9 cellular contexts compared by ENCODE assay signal in genomic region chr19:17080441-17080803, GRCh38. TPM values are rescaled to one million over a fixed set of nuclear protein-coding genes. Genes with fewer than 3 reads are reported as not detected.
DNase-seq lines count a peak whose midpoint lies in the region; ATAC-seq and TF ChIP-seq lines count a peak whose summit lies in the region.
"Had no signal": no experiment of that assay in that cellular context is flagged by ENCODE, and none has a peak within 500 bp of the region (broad histone marks: within the 10 kb centered on the region; RNA-seq: fewer than 3 reads in every experiment).

No MANE protein-coding gene starts in this region.

- peak overlapping the region; percentile 51 for H3K27ac Mint-ChIP-seq in activated CD8-positive, alpha-beta T cell treated with anti-CD3 and anti-CD28 coated beads for 36 hours
- H3K27ac Mint-ChIP-seq in glutamatergic neuron (ENCODE audit: unreplicated experiment): peak overlapping the region; percentile 79

- POLR2A ChIA-PET in HCT116 (lab: Charles Lee): interaction anchor here (1.3 kb wide), 1 partner anchor 156 kb away, joined by 3 read pairs; no protein-coding TSS in a partner anchor
- POLR2A ChIA-PET in activated CD8-positive, alpha-beta T cell treated with anti-CD3 and anti-CD28 coated beads for 36 hours (lab: Charles Lee): interaction anchor here (1.0 to 2.2 kb wide), 2 partner anchors 45 to 104 kb away, joined by 3 to 8 read pairs; no protein-coding TSS in a partner anchor

- CTCF ChIA-PET in HCT116 (lab: Charles Lee): no interaction called here
- CTCF ChIA-PET in activated CD8-positive, alpha-beta T cell treated with anti-CD3 and anti-CD28 coated beads for 36 hours (lab: Charles Lee): interaction anchor here (2.6 kb wide), 1 partner anchor 12 kb away, joined by 10 read pairs; no protein-coding TSS in a partner anchor

- H3K27me3 Mint-ChIP-seq in activated CD8-positive, alpha-beta T cell treated with anti-CD3 and anti-CD28 coated beads for 36 hours: no peaks in the 10 kb centered on the region
- peaks cover 15% of the 10 kb centered on the region for H3K27me3 Mint-ChIP-seq in glutamatergic neuron (ENCODE audit: unreplicated experiment)

- H3K4me3 ChIP-seq in HCT116 (replicated peaks in 1 of 2; ENCODE audit: low read depth in 1 of 2, low read length in 2 of 2) (0 out of 4 replicates have a peak overlapping the region, but pooled peaks of 1 of the 2 experiments have one; percentile 46), spleen (peak overlapping the region in 3 of 8 donors; percentile 28 to 88 (median 29)), H7 (ENCODE audit: insufficient read depth, low read depth, low read length) (no peak overlapping the region)

- H3K27me3 ChIP-seq in HCT116 (ENCODE audit: insufficient read depth, low read length) (no peaks in the 10 kb centered on the region), spleen (replicated peaks in 1 of 7) (no peaks in the 10 kb centered on the region), H7 (ENCODE audit: control insufficient read depth, insufficient read depth, low read length) (no peaks in the 10 kb centered on the region)
- H3K27me3 ChIP-seq: thyroid gland had no signal

- peak overlapping the region; percentile 66 for H3K27ac ChIP-seq in HCT116 (ENCODE audit: low read depth, low read length)
- H3K27ac ChIP-seq in spleen: peak overlapping the region; percentile 38 to 97 (median 90)

- no peak for TF ChIP-seq RAD21 in HCT116 (IDR thresholded peaks at IDR 0.05; ENCODE audit: low read depth)

- H3K36me3 ChIP-seq in HCT116 (ENCODE audit: control insufficient read depth in 1 of 2, insufficient read depth in 2 of 2, low read length in 2 of 2) (no peaks in the 10 kb centered on the region; a peak in 1 of 4 replicates), spleen (peaks cover 0 to 46% (median 0%) of the 10 kb centered on the region in 6 donors), H7 (replicated peaks; ENCODE audit: control insufficient read depth, insufficient read depth, low read length) (no peaks in the 10 kb centered on the region)
- H3K36me3 ChIP-seq: thyroid gland had no signal

- H3K4me1 ChIP-seq in HCT116 (ENCODE audit: control insufficient read depth in 1 of 2, insufficient read depth in 2 of 2, low read length in 2 of 2) (peaks cover 13 to 40% of the 10 kb centered on the region in 2 experiments), spleen (peaks cover 55 to 91% (median 79%) of the 10 kb centered on the region in 6 donors)

- no peaks in the 10 kb centered on the region for H3K9me3 Mint-ChIP-seq in activated CD8-positive, alpha-beta T cell treated with anti-CD3 and anti-CD28 coated beads for 36 hours
- peaks cover 4% of the 10 kb centered on the region for H3K9me3 Mint-ChIP-seq in glutamatergic neuron (ENCODE audit: unreplicated experiment)

- H3K4me2 ChIP-seq in HCT116 (ENCODE audit: low read length): peak overlapping the region; percentile 68

- peaks cover 56% of the 10 kb centered on the region for H3K4me1 Mint-ChIP-seq in activated CD8-positive, alpha-beta T cell treated with anti-CD3 and anti-CD28 coated beads for 36 hours (ENCODE audit: low read depth)
- peaks cover 35% of the 10 kb centered on the region for H3K4me1 Mint-ChIP-seq in glutamatergic neuron (ENCODE audit: low read depth, unreplicated experiment)

- peaks cover 95% of the 10 kb centered on the region for H3K79me2 ChIP-seq in HCT116 (ENCODE audit: insufficient read depth, low read length)

- TF ChIP-seq POLR2A in HCT116 (IDR thresholded peaks at IDR 0.05; ENCODE audit: borderline replicate concordance, extremely low read depth, insufficient read depth, insufficient read length) (no peak), spleen (IDR thresholded peaks at IDR 0.05) (no peak)

- peak overlapping the region; percentile 61 for H3K4me3 Mint-ChIP-seq in activated CD8-positive, alpha-beta T cell treated with anti-CD3 and anti-CD28 coated beads for 36 hours
- peak overlapping the region; percentile 52 for H3K4me3 Mint-ChIP-seq in glutamatergic neuron (ENCODE audit: unreplicated experiment)

- 69 to 88% (median 81%) methylated on average over 4 of the region's 4 CpGs for WGBS in spleen, 5 donors

- RAD21 ChIA-PET in HCT116 (lab: Charles Lee; ENCODE audit: low non-redundant PET in 1 of 2, low total read pairs in 2 of 2, uncharacterized antibody in 2 of 2, unreplicated experiment in 2 of 2): no interaction called here

- no peaks in the 10 kb centered on the region for H4K20me1 ChIP-seq in HCT116 (ENCODE audit: insufficient read depth)

- no peaks in the 10 kb centered on the region for H3K9me3 ChIP-seq in HCT116 (ENCODE audit: control insufficient read depth in 1 of 2, insufficient read depth in 1 of 2, low read depth in 1 of 2, low read length in 2 of 2)
- H3K9me3 ChIP-seq in spleen: no peaks in the 10 kb centered on the region
- H3K9me3 ChIP-seq: thyroid gland had no signal

- no peaks in the 10 kb centered on the region for H3K9me2 ChIP-seq in HCT116 (ENCODE audit: insufficient read depth)

- peaks cover 9% of the 10 kb centered on the region for H3K36me3 Mint-ChIP-seq in activated CD8-positive, alpha-beta T cell treated with anti-CD3 and anti-CD28 coated beads for 36 hours (ENCODE audit: low read depth)
- H3K36me3 Mint-ChIP-seq in glutamatergic neuron (ENCODE audit: unreplicated experiment): no peaks in the 10 kb centered on the region

- DNase-seq in HCT116 (ENCODE audit: low read depth, low spot score) (no peak), glutamatergic neuron (no peak), spleen (no peak), H7 (no peak), superior temporal gyrus (ENCODE audit: extremely low spot score) (no peak), cerebellar cortex (ENCODE audit: low spot score) (no peak)
- no peak for DNase-seq in activated CD8-positive, alpha-beta T cell treated with anti-CD3 and anti-CD28 coated beads for 36 hours

- ATAC-seq in HCT116 (no peak), GM18511 (IDR thresholded peaks at IDR 0.05; ENCODE audit: unreplicated experiment) (no peak)
- ATAC-seq in activated CD8-positive, alpha-beta T cell treated with anti-CD3 and anti-CD28 coated beads for 36 hours: no peak

- 0 out of 2 replicates have a peak overlapping the region, but pooled peaks have one; percentile 13 for H3K9ac ChIP-seq in HCT116 (ENCODE audit: low read length)

- H2AFZ ChIP-seq in HCT116 (ENCODE audit: low read depth, low read length, poor library complexity, severe bottlenecking): no peak overlapping the region

- intact Hi-C loops in HCT116 (cut with micrococcal nuclease) (no loop called here), spleen (cut with DNase I; ENCODE audit: low total_unique reads) (no loop called here)
- intact Hi-C loops in activated CD8-positive, alpha-beta T cell treated with anti-CD3 and anti-CD28 coated beads for 36 hours (cut with micrococcal nuclease): no loop called here

- no peak for TF ChIP-seq CTCF in HCT116 (IDR thresholded peaks at IDR 0.05 in 2 of 3, conservative IDR thresholded peaks at IDR 0.05 in 1 of 3; ENCODE audit: borderline replicate concordance in 1 of 3, insufficient read depth in 1 of 3, low read depth in 2 of 3, low read length in 2 of 3)
- TF ChIP-seq CTCF in activated CD8-positive, alpha-beta T cell treated with anti-CD3 and anti-CD28 coated beads for 36 hours (IDR thresholded peaks at IDR 0.05): no peak
- no peak for TF ChIP-seq CTCF in glutamatergic neuron (IDR thresholded peaks at IDR 0.05; ENCODE audit: partially characterized antibody, unreplicated experiment)
- no peak for TF ChIP-seq CTCF in spleen (IDR thresholded peaks at IDR 0.05 in 8 of 11, conservative IDR thresholded peaks at IDR 0.05 in 3 of 11)

- no TSS peak for BruUV-seq in HCT116 (replicated peaks; lab: Mats Ljungman, UMichigan)

TF ChIP-seq in HCT116, 20 proteins besides CTCF, POLR2A, EP300 and RAD21 (continues in another document):
- TF ChIP-seq POLR2AphosphoS5 (IDR thresholded peaks at IDR 0.05; ENCODE audit: low read depth, low read length) (no peak), EGR1 (IDR thresholded peaks at IDR 0.05; ENCODE audit: low read depth) (no peak), EZH2phosphoT487 (IDR thresholded peaks at IDR 0.05; ENCODE audit: borderline replicate concordance) (no peak)

RNA-seq across cellular contexts. Expression of gene MYO9B, which starts 4.8 kb away (rescaled TPM):
- total RNA-seq in HCT116 (2021; ENCODE audit: unreplicated experiment): 74.6 TPM
- polyA plus RNA-seq in HCT116 (2012): 51.3 and 57.0 TPM in 2 replicates
- total RNA-seq in activated CD8-positive, alpha-beta T cell treated with anti-CD3 and anti-CD28 coated beads for 36 hours: 100 to 1,000 TPM; 111 to 112 TPM
- total RNA-seq in glutamatergic neuron (ENCODE audit: unreplicated experiment): 237 TPM
- 100 to 1,000 TPM; 232 to 329 (median 281) TPM for total RNA-seq in spleen
- polyA plus RNA-seq in spleen: 100 to 1,000 TPM in 2 of 3 donors, 10 to 100 TPM in 1; 70.5 to 192 (median 190) TPM
- 32.9 and 40.8 TPM in 2 replicates for total RNA-seq in H7 (2014; rRNA removed; shearing (Covaris generic))

RNA-seq across cellular contexts. Expression of gene HAUS8, which starts 5.2 kb away (rescaled TPM):
- total RNA-seq in HCT116 (2021; ENCODE audit: unreplicated experiment) (23.6 TPM), glutamatergic neuron (ENCODE audit: unreplicated experiment) (9.1 TPM), spleen (10 to 100 TPM in 5 of 7 donors, 1 to 10 TPM in 2; 7.7 to 15.3 (median 13.2) TPM)
- 11.7 and 13.8 TPM in 2 replicates for polyA plus RNA-seq in HCT116 (2012)
- total RNA-seq in activated CD8-positive, alpha-beta T cell treated with anti-CD3 and anti-CD28 coated beads for 36 hours: 10 to 100 TPM; 40.7 to 41.9 TPM
- 10 to 100 TPM; 20.5 to 24.5 (median 22.6) TPM for polyA plus RNA-seq in spleen
- 10.4 and 15.5 TPM in 2 replicates for total RNA-seq in H7 (2014; rRNA removed; shearing (Covaris generic))

RNA-seq across cellular contexts. Expression of gene CPAMD8, which starts 53.8 kb away (rescaled TPM):
- total RNA-seq in HCT116 (2021; ENCODE audit: unreplicated experiment) (0.20 TPM), glutamatergic neuron (ENCODE audit: unreplicated experiment) (15.4 TPM), spleen (10 to 100 TPM in 5 of 7 donors, 1 to 10 TPM in 2; 4.5 to 18.7 (median 12.0) TPM)
- 0.03 and 0.22 TPM in 2 replicates for polyA plus RNA-seq in HCT116 (2012)
- not detected for total RNA-seq in activated CD8-positive, alpha-beta T cell treated with anti-CD3 and anti-CD28 coated beads for 36 hours
- polyA plus RNA-seq in spleen: 1 to 10 TPM; 2.1 to 4.4 (median 4.1) TPM
- total RNA-seq in H7 (2014; rRNA removed; shearing (Covaris generic)): 4.5 and 5.2 TPM in 2 replicates
